33 cellular contexts compared by ENCODE assay signal in genomic region chr9:20698799-20699198, GRCh38.
"Had no signal": no experiment of that assay in that cellular context is flagged by ENCODE, and none has a peak within 500 bp of the region (broad histone marks: within the 10 kb centered on the region; RNA-seq: fewer than 3 reads in every experiment).

No MANE protein-coding gene starts in this region.

- H3K4me2 ChIP-seq: SK-N-SH had no signal

- H3K27me3 ChIP-seq: ascending aorta, body of pancreas, breast epithelium, Peyer's patch, SJSA1 had no signal

- H3K9me3 ChIP-seq: ascending aorta, body of pancreas, breast epithelium, Peyer's patch, SJSA1, SK-N-SH had no signal

- H3K27ac ChIP-seq: ascending aorta, body of pancreas, breast epithelium, Peyer's patch, SJSA1 had no signal

- H3K4me3 ChIP-seq: ascending aorta, body of pancreas, breast epithelium, Peyer's patch, SJSA1 had no signal

- FAIRE-seq: TTC549 had no signal

- H3K9ac ChIP-seq: SK-N-SH had no signal

- H3K4me1 ChIP-seq: breast epithelium, SJSA1 had no signal

- H3K36me3 ChIP-seq: ascending aorta, breast epithelium, Peyer's patch, SJSA1 had no signal

- H3K9me2 ChIP-seq: SK-N-SH had no signal

- ATAC-seq: activated CD4-positive, alpha-beta T cell treated with anti-CD3 and anti-CD28 coated beads for 36 hours; activated CD4-positive, CD25-positive, alpha-beta regulatory T cell treated with anti-CD3 and anti-CD28 coated beads, Interleukin-2, amount 50 U/mL, for 24 hours; activated CD8-positive, alpha-beta T cell treated with anti-CD3 and anti-CD28 coated beads, Interleukin-2, amount 10 ng/mL, durations not matched to agents 7 days and 5 days; body of pancreas; PC-3; WTC11 had no signal

- DNase-seq: activated CD4-positive, alpha-beta T cell treated with anti-CD3 and anti-CD28 coated beads for 36 hours; activated CD4-positive, alpha-beta T cell treated with anti-CD3 and anti-CD28 coated beads, Interleukin-2, amount 10 ng/mL, durations not matched to agents 7 days and 5 days; activated CD4-positive, alpha-beta T cell treated with anti-CD3 and anti-CD28 coated beads, Interleukin-2, amount 50 U/mL, for 48 hours; activated CD8-positive, alpha-beta T cell treated with anti-CD3 and anti-CD28 coated beads, Interleukin-2, amount 10 ng/mL, durations not matched to agents 7 days and 5 days; activated gamma-delta T cell; activated naive CD4-positive, alpha-beta T cell treated with Interleukin-2 at 50 U/mL for 16 hours; activated naive CD8-positive, alpha-beta T cell treated with anti-CD3 and anti-CD28 coated beads, Interleukin-2, amount 10 ng/mL, durations not matched to agents 7 days and 5 days; activated T-cell treated with anti-CD3 and anti-CD28 coated beads, Interleukin-2, amount 50 U/mL, for 24 hours; amygdala; body of pancreas; MM.1S; MV-4-11; NCI-H1092; NCI-H146; NCI-H187; NCI-H2029 treated with DMSO at 0.1 percent for 48 hours; NCI-H2107; NCI-H2171; NCI-H510A; NCI-H526; NCI-H748 treated with DMSO at 0.1 percent for 48 hours; NK-92 treated with Interleukin-12 subunit alpha and Interleukin-12 subunit beta, amount 100 ng/mL, for 24 hours; PC-3; Peyer's patch; RPMI8226; SHP77 treated with DMSO at 0.1 percent for 48 hours; SK-N-SH had no signal
